ENCODE assay signal across 11 cellular contexts in genomic region chr14:69038449-69039286, GRCh38. TPM values are rescaled to one million over a fixed set of nuclear protein-coding genes. Genes with fewer than 3 reads are reported as not detected.
DNase-seq lines count a peak whose midpoint lies in the region; FAIRE-seq and TF ChIP-seq lines count a peak whose summit lies in the region.
"Had no signal": no experiment of that assay in that cellular context is flagged by ENCODE, and none has a peak within 500 bp of the region (broad histone marks: within the 10 kb centered on the region; RNA-seq: fewer than 3 reads in every experiment).

No MANE protein-coding gene starts in this region.

- H2AK5ac ChIP-seq in H1 (ENCODE audit: low read depth, low read length) = peak overlapping the region; percentile 57

- H3K79me2 ChIP-seq in H1 (ENCODE audit: control insufficient read depth in 1 of 2, insufficient read depth in 2 of 2, low read length in 2 of 2) = no peaks in the 10 kb centered on the region

- peak overlapping the region; percentile 38 for H2BK20ac ChIP-seq in H1 (ENCODE audit: low read length)

- H3K27ac Mint-ChIP-seq in mesothelial cell of epicardium = peak overlapping the region; percentile 60
- H3K27ac Mint-ChIP-seq: effector memory CD8-positive, alpha-beta T cell; nephron progenitor cell had no signal

- peak; percentile 85 for DNase-seq in AG09309 (ENCODE audit: low read depth)
- peak; percentile 78 for DNase-seq in M059J (ENCODE audit: low read depth)
- DNase-seq in H1 (ENCODE audit: low read depth in 1 of 2, low spot score in 2 of 2) = no peak
- DNase-seq in mesothelial cell of epicardium (ENCODE audit: low spot score in 2 of 2, unreplicated experiment in 2 of 2) = no peak
- no peak for DNase-seq in activated CD8-positive, alpha-beta memory T cell treated with anti-CD3 and anti-CD28 coated beads for 24 hours
- DNase-seq in NCI-H2171 treated with DMSO at 0.1 percent for 48 hours (lab: John Stamatoyannopoulos, UW) = no peak
- no peak for DNase-seq in GM12892 (ENCODE audit: insufficient read length)
- no peak for DNase-seq in stimulated activated CD4-positive, alpha-beta T cell treated with anti-CD3 and anti-CD28 coated beads, Interleukin-12 subunit alpha, Interleukin-12 subunit beta, amount 100 ng/mL, for 4 hours
- DNase-seq: activated T-cell treated with anti-CD3 and anti-CD28 coated beads, Interleukin-2, amount 50 U/mL, for 4 hours; effector memory CD8-positive, alpha-beta T cell; nephron progenitor cell had no signal

- H4K91ac ChIP-seq in H1 (replicated peaks; ENCODE audit: insufficient read length, low read length) = peak overlapping the region; percentile 19

- H3K18ac ChIP-seq in H1 (ENCODE audit: extremely low read depth, low read length) = peak overlapping the region; percentile 2

- no peak overlapping the region for H4K8ac ChIP-seq in H1 (ENCODE audit: extremely low read depth, insufficient read depth, low read length)

- no peaks in the 10 kb centered on the region for H3K23me2 ChIP-seq in H1 (ENCODE audit: low read depth, low read length)

- peak overlapping the region in 1 of 2 experiments; percentile 8; a peak in 1 of 4 replicates for H3K4me2 ChIP-seq in H1 (ENCODE audit: insufficient read depth in 1 of 2, low read depth in 2 of 2, low read length in 2 of 2)

- H3K23ac ChIP-seq in H1 (ENCODE audit: insufficient read length) = no peak overlapping the region

- TF ChIP-seq EP300 in H1 (IDR thresholded peaks at IDR 0.05; ENCODE audit: borderline replicate concordance in 1 of 2, low read depth in 2 of 2, low read length in 2 of 2) = no peak

- TF ChIP-seq RAD21 in H1 (IDR thresholded peaks at IDR 0.05 in 1 of 2, conservative IDR thresholded peaks at IDR 0.05 in 1 of 2; ENCODE audit: low read depth in 2 of 2, low read length in 2 of 2) = no peak

- H3K9ac ChIP-seq in H1 (replicated peaks in 1 of 4; ENCODE audit: extremely low read depth in 1 of 4, low read depth in 3 of 4, low read length in 3 of 4) = no peak overlapping the region

- POLR2A ChIA-PET in H1 (lab: Charles Lee; ENCODE audit: partially characterized antibody) = interaction anchor here (1.3 to 1.4 kb wide), 2 partner anchors 75 to 124 kb away, joined by 3 to 5 read pairs; no protein-coding TSS in a partner anchor

- H3K9me3 Mint-ChIP-seq in mesothelial cell of epicardium = no peaks in the 10 kb centered on the region
- H3K9me3 Mint-ChIP-seq: activated T-cell treated with anti-CD3 and anti-CD28 coated beads, Interleukin-2, amount 50 U/mL, for 4 hours; effector memory CD8-positive, alpha-beta T cell; nephron progenitor cell had no signal

- H4K20me1 ChIP-seq in H1 (replicated peaks in 1 of 2; ENCODE audit: control insufficient read depth in 1 of 2, insufficient read depth in 2 of 2, low read length in 2 of 2) = no peaks in the 10 kb centered on the region

- 0 out of 2 replicates have a peak overlapping the region, but pooled peaks have one; percentile 12 for H2BK15ac ChIP-seq in H1 (ENCODE audit: low read length)

- CTCF ChIA-PET in H1 (lab: Charles Lee; ENCODE audit: partially characterized antibody) = interaction anchor here (0.7 to 4.3 kb wide), 11 partner anchors 9 to 63 kb away, joined by 3 to 13 read pairs (median 4); no protein-coding TSS in a partner anchor

- H2BK12ac ChIP-seq in H1 (ENCODE audit: low read depth, low read length) = peak overlapping the region; percentile 98

- TF ChIP-seq CTCF in AG09309 (IDR thresholded peaks at IDR 0.05; ENCODE audit: control insufficient read depth, insufficient read depth, low read depth, low read length, missing control alignments) (no peak), H1 (IDR thresholded peaks at IDR 0.05; ENCODE audit: control extremely low read depth in 1 of 3, insufficient read depth in 1 of 3, low read depth in 1 of 3, low read length in 3 of 3) (no peak), mesothelial cell of epicardium (IDR thresholded peaks at IDR 0.05; ENCODE audit: unreplicated experiment) (no peak)

- H3K4me3 Mint-ChIP-seq in mesothelial cell of epicardium = no peak overlapping the region
- H3K4me3 Mint-ChIP-seq: activated T-cell treated with anti-CD3 and anti-CD28 coated beads, Interleukin-2, amount 50 U/mL, for 4 hours; effector memory CD8-positive, alpha-beta T cell; nephron progenitor cell had no signal

- no peak overlapping the region for H3K14ac ChIP-seq in H1 (ENCODE audit: insufficient read length)

- peak overlapping the region; percentile 35; the same call in 1 of the 2 replicates for H2BK5ac ChIP-seq in H1 (ENCODE audit: low read depth, low read length)

- no peaks in the 10 kb centered on the region for H3K27me3 Mint-ChIP-seq in mesothelial cell of epicardium (ENCODE audit: low read depth)

- no peak overlapping the region for H2BK120ac ChIP-seq in H1 (replicated peaks; ENCODE audit: low read depth, low read length)

- no peaks in the 10 kb centered on the region for H3K9me3 ChIP-seq in H1 (ENCODE audit: insufficient read depth in 2 of 2, low read depth in 1 of 2, low read length in 1 of 2)

- no peak overlapping the region for H3K27ac ChIP-seq in H1 (ENCODE audit: low read depth, low read length)

- no peak overlapping the region for H3K4me3 ChIP-seq in AG09309 (ENCODE audit: control insufficient read depth, low read depth, low read length)
- H3K4me3 ChIP-seq in H1 (ENCODE audit: extremely low read depth in 1 of 4, insufficient read depth in 2 of 4, low read depth in 3 of 4, low read length in 4 of 4) = no peak overlapping the region

- H3K36me3 Mint-ChIP-seq in mesothelial cell of epicardium = no peaks in the 10 kb centered on the region

- peaks cover 3 to 20% (median 12%) of the 10 kb centered on the region in 4 experiments for H3K4me1 ChIP-seq in H1 (replicated peaks in 1 of 4; ENCODE audit: control insufficient read depth in 3 of 4, insufficient read depth in 4 of 4, low read length in 3 of 4)

- peaks cover 39% of the 10 kb centered on the region for H3K4me1 Mint-ChIP-seq in mesothelial cell of epicardium

- no peak overlapping the region for H3K56ac ChIP-seq in H1 (replicated peaks; ENCODE audit: insufficient read length, low read depth, low read length)

- H2AFZ ChIP-seq in H1 (ENCODE audit: low read length) = no peak overlapping the region

- no peak for FAIRE-seq in H1 (lab: Jason Lieb, UNC)
- no peak for FAIRE-seq in GM12892 (lab: Jason Lieb, UNC)

- no peak overlapping the region for H3K4ac ChIP-seq in H1 (replicated peaks; ENCODE audit: insufficient read length, low read depth, low read length)

- H3K79me1 ChIP-seq in H1 (ENCODE audit: low read depth, low read length) = no peaks in the 10 kb centered on the region

- TF ChIP-seq POLR2A in H1 (IDR thresholded peaks at IDR 0.05; ENCODE audit: control extremely low read depth in 1 of 2, low read depth in 2 of 2, low read length in 2 of 2) (no peak), GM12892 (IDR thresholded peaks at IDR 0.05; ENCODE audit: low read depth, low read length) (no peak)

- 87% methylated on average over 7 of the region's 7 CpGs; no CpG with 5 or more reads in 1 of the 2 experiments for WGBS in H1 (ENCODE audit: extremely low coverage in 1 of 2, insufficient coverage in 1 of 2, insufficient read length in 1 of 2, insufficient replicate concordance in 2 of 2, low coverage in 1 of 2, low lambda C conversion rate in 2 of 2, missing lambda C conversion rate in 1 of 2), 2 experiments

- no peak overlapping the region for H4K5ac ChIP-seq in H1 (ENCODE audit: insufficient read length, low read depth, low read length)

- no peaks in the 10 kb centered on the region for H3K36me3 ChIP-seq in H1 (ENCODE audit: control insufficient read depth in 2 of 4, insufficient read depth in 4 of 4, low read length in 3 of 4)

- H3K27me3 ChIP-seq in H1 (replicated peaks in 1 of 4; ENCODE audit: control insufficient read depth in 3 of 4, extremely low read depth in 1 of 4, insufficient read depth in 3 of 4, low read length in 3 of 4) = no peaks in the 10 kb centered on the region

TF ChIP-seq in H1, 55 proteins besides CTCF, POLR2A, EP300 and RAD21:
- TF ChIP-seq GTF2F1 (IDR thresholded peaks at IDR 0.05; ENCODE audit: borderline replicate concordance, low read depth, low read length) (no peak), JUND (IDR thresholded peaks at IDR 0.05; ENCODE audit: low read length) (peak; percentile 67; the same call in 1 of the 2 replicates)
- TF ChIP-seq, protein P1, sequence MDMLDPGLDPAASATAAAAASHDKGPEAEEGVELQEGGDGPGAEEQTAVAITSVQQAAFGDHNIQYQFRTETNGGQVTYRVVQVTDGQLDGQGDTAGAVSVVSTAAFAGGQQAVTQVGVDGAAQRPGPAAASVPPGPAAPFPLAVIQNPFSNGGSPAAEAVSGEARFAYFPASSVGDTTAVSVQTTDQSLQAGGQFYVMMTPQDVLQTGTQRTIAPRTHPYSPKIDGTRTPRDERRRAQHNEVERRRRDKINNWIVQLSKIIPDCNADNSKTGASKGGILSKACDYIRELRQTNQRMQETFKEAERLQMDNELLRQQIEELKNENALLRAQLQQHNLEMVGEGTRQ (IDR thresholded peaks at IDR 0.05; ENCODE audit: low read length) = no peak

RNA-seq across cellular contexts. Expression of gene ACTN1, which starts 59.6 kb away (rescaled TPM):
- 221 and 363 TPM in 2 replicates for total RNA-seq in M059J (2014; rRNA removed; shearing (Covaris generic))
- total RNA-seq in H1 (2021; fragmentation: NEBNext Ultra II Directional; extraction: Animal tissue kit (Norgen Biotek cat#: 25700)) = 253 and 262 TPM in 2 replicates
- polyA plus RNA-seq in H1 (2011; rRNA removed) = 236 and 302 TPM in 2 replicates
- 181 TPM for polyA plus RNA-seq in H1 (2011; cell fraction: cytosol; rRNA removed)
- polyA plus RNA-seq in H1 (2011; cell fraction: nucleus; rRNA removed) = 508 TPM
- polyA plus RNA-seq in H1 (2012, experiment 1 of 2) = 230 to 270 TPM (median 252 TPM) in 4 replicates
- polyA plus RNA-seq in H1 (2012, experiment 2 of 2) = 133 TPM
- 162 TPM for polyA plus RNA-seq in H1 (2013, experiment 1 of 2)
- 147 TPM for polyA plus RNA-seq in H1 (2013, experiment 2 of 2)
- polyA minus RNA-seq in H1 (2011; rRNA and poly(A)+ RNA removed) = 205 and 224 TPM in 2 replicates
- 222 TPM for polyA minus RNA-seq in H1 (2011; cell fraction: cytosol; rRNA and poly(A)+ RNA removed)
- 201 TPM for polyA minus RNA-seq in H1 (2011; cell fraction: nucleus; rRNA and poly(A)+ RNA removed)
- total RNA-seq in mesothelial cell of epicardium = 155 to 166 TPM (median 163 TPM) in 3 replicates
- polyA plus RNA-seq in GM12892 (2012; ENCODE audit: missing spikeins) = 0.40 TPM

Comparison
In these comparisons a context has a peak if more than half of its experiments do, and no peak if none do; other contexts are left out.
1. DNase-seq: peak in AG09309 (single experiment) and M059J (single experiment); none in H1 (0 of 2), mesothelial cell of epicardium (0 of 2), activated CD8-positive, alpha-beta memory T cell treated with anti-CD3 and anti-CD28 coated beads for 24 hours (single experiment), NCI-H2171 treated with DMSO at 0.1 percent for 48 hours (single experiment), GM12892 (single experiment) and stimulated activated CD4-positive, alpha-beta T cell treated with anti-CD3 and anti-CD28 coated beads, Interleukin-12 subunit alpha, Interleukin-12 subunit beta, amount 100 ng/mL, for 4 hours (single experiment).